15 cellular contexts compared by ENCODE assay signal in genomic region chr11:102583437-102583836, GRCh38.
"Had no signal": no experiment of that assay in that cellular context is flagged by ENCODE, and none has a peak within 500 bp of the region (broad histone marks: within the 10 kb centered on the region; RNA-seq: fewer than 3 reads in every experiment).

No MANE protein-coding gene starts in this region.

- FAIRE-seq: endometrium, frontal cortex, pancreas, small intestine had no signal

- H3K27me3 Mint-ChIP-seq: naive thymus-derived CD8-positive, alpha-beta T cell; progenitor cell of endocrine pancreas had no signal

- H3K4me3 Mint-ChIP-seq: naive thymus-derived CD8-positive, alpha-beta T cell had no signal

- H3K27ac Mint-ChIP-seq: naive thymus-derived CD8-positive, alpha-beta T cell; progenitor cell of endocrine pancreas had no signal

- ATAC-seq: esophagus mucosa; heart left ventricle; mucosa of descending colon; naive thymus-derived CD8-positive, alpha-beta T cell; pancreas; right cardiac atrium had no signal

- DNase-seq: effector memory CD4-positive, alpha-beta T cell; heart left ventricle; hippocampal formation; mucosa of descending colon; naive thymus-derived CD8-positive, alpha-beta T cell; occipital lobe; pancreas; right cardiac atrium; small intestine; stimulated activated CD4-positive, alpha-beta T cell treated with anti-CD3 and anti-CD28 coated beads, Interleukin-12 subunit alpha, Interleukin-12 subunit beta, amount 100 ng/mL, for 4 hours; trophoblast cell had no signal
